ENCODE assay signal across 2 cellular contexts in genomic region chr1:24743404-24744211, GRCh38.
TF ChIP-seq lines count a peak whose summit lies in the region.

No MANE protein-coding gene starts in this region.

TF ChIP-seq in HEK293, 187 proteins besides CTCF, POLR2A, EP300 and RAD21 (continued from another document and continues in another):
- TF ChIP-seq ZNF26 (tag by site-specific recombination; IDR thresholded peaks at IDR 0.05) (no peak), ZSCAN30 (tag by site-specific recombination; IDR thresholded peaks at IDR 0.05) (no peak), ZNF513 (tag by site-specific recombination; IDR thresholded peaks at IDR 0.05) (no peak), ZNF335 (tag by site-specific recombination; conservative IDR thresholded peaks at IDR 0.05) (no peak; the same call in 1 of the 2 replicates), ZNF18 (tag by site-specific recombination; IDR thresholded peaks at IDR 0.05) (no peak), ZNF280C (tag by site-specific recombination; IDR thresholded peaks at IDR 0.05) (no peak), PRDM1 (tag by site-specific recombination; IDR thresholded peaks at IDR 0.05) (peak; percentile 83), ZNF114 (tag by site-specific recombination; IDR thresholded peaks at IDR 0.05) (no peak), ZBTB44 (tag by site-specific recombination; IDR thresholded peaks at IDR 0.05) (0 out of 2 replicates have a peak, but pooled peaks have one; percentile 18)

TF ChIP-seq in HepG2, 621 proteins besides CTCF, POLR2A, EP300 and RAD21 (continued from another document and continues in another):
- TF ChIP-seq DMTF1 (CRISPR knock-in tag; IDR thresholded peaks at IDR 0.05) (no peak), KMT2B (CRISPR knock-in tag; IDR thresholded peaks at IDR 0.05) (no peak), STAT6 (CRISPR knock-in tag; IDR thresholded peaks at IDR 0.05; ENCODE audit: borderline replicate concordance) (no peak), RFX5 (IDR thresholded peaks at IDR 0.05; ENCODE audit: low read depth, low read length) (no peak), BCLAF1 (IDR thresholded peaks at IDR 0.05) (no peak), ZNF670 (CRISPR knock-in tag; IDR thresholded peaks at IDR 0.05; ENCODE audit: borderline replicate concordance) (no peak), PRDM15 (CRISPR knock-in tag; IDR thresholded peaks at IDR 0.05) (peak; percentile 78; the same call in 1 of the 2 replicates), THYN1 (CRISPR knock-in tag; IDR thresholded peaks at IDR 0.05; ENCODE audit: borderline replicate concordance, low read depth) (no peak), ZEB1 (IDR thresholded peaks at IDR 0.05; ENCODE audit: insufficient replicate concordance, low read depth) (no peak), NCOA1 (CRISPR knock-in tag; IDR thresholded peaks at IDR 0.05) (no peak), ZBTB7B (CRISPR knock-in tag; IDR thresholded peaks at IDR 0.05) (peak; percentile 44; the same call in 1 of the 2 replicates), ARID4A (CRISPR knock-in tag; IDR thresholded peaks at IDR 0.05; ENCODE audit: borderline replicate concordance) (0 out of 2 replicates have a peak, but pooled peaks have one; percentile 29), BCL6 (CRISPR knock-in tag; IDR thresholded peaks at IDR 0.05) (no peak), TFDP2 (CRISPR knock-in tag; IDR thresholded peaks at IDR 0.05) (no peak), ZFY (CRISPR knock-in tag; IDR thresholded peaks at IDR 0.05) (no peak), FOXA1 (IDR thresholded peaks at IDR 0.05) (no peak), FOXA1 (CRISPR knock-in tag; IDR thresholded peaks at IDR 0.05) (no peak), SP4 (CRISPR knock-in tag; IDR thresholded peaks at IDR 0.05) (0 out of 2 replicates have a peak, but pooled peaks have one; percentile 27), PAF1 (CRISPR knock-in tag; IDR thresholded peaks at IDR 0.05) (no peak), ZSCAN12 (CRISPR knock-in tag; IDR thresholded peaks at IDR 0.05) (no peak), ZSCAN20 (CRISPR knock-in tag; IDR thresholded peaks at IDR 0.05; ENCODE audit: borderline replicate concordance) (0 out of 2 replicates have a peak, but pooled peaks have one; percentile 10), ZNF646 (CRISPR knock-in tag; IDR thresholded peaks at IDR 0.05) (no peak)
